Comparison of ENCODE assay signal across 6 cellular contexts in genomic region chr9:94591046-94591545, GRCh38. TPM values are rescaled to one million over a fixed set of nuclear protein-coding genes. Genes with fewer than 3 reads are reported as not detected.
"Had no signal": no experiment of that assay in that cellular context is flagged by ENCODE, and none has a peak within 500 bp of the region (broad histone marks: within the 10 kb centered on the region; RNA-seq: fewer than 3 reads in every experiment).

No MANE protein-coding gene starts in this region.

RNA-seq across cellular contexts. Expression of gene FBP2, which starts 2.5 kb away (rescaled TPM):
- total RNA-seq: K562, M059J, PC-3, Peyer's patch, SJSA1 had no signal
- polyA plus RNA-seq: SK-N-SH had no signal

RNA-seq across cellular contexts. Expression of gene PCAT7, which starts 36.2 kb away (rescaled TPM):
- polyA plus RNA-seq: SK-N-SH had no signal

RNA-seq across cellular contexts. Expression of gene FBP1, which starts 48.2 kb away (rescaled TPM):
- total RNA-seq: SJSA1 had no signal
- polyA plus RNA-seq: K562, SK-N-SH had no signal
